In the genomic region with DNA sequence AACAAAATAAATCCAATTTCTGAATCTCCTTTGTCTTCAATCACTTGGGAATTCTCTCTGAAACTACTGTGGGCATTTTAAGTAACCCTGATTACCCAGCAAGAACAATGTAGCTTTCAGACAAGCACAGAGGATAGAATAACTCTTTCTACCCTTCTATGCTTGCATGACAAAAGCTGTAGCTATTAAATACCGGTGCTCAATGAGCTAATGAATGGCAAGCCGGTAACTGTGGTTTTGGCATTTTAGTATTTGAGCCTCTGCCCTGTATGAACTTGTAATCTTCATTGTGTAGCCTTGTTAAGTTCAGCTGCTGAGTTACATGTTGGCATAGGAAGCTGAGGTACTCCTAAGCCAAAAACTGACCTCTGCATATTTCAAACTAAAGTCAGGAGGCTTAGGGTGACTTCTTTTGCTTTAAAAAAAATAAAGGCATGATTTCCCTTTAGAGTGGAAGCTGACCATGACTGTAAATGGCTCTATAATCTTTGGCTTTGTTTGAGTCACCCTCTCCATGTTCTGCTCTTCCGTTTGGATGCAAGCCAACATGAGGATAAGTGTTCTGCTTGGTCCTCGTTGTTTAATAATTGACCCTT, we compare ENCODE assay signal across 8 cellular contexts.
A peak's percentile ranks its signal among the peaks of the same experiment; 100 is the strongest.
DNase-seq lines count a peak whose midpoint lies in the region; ATAC-seq, FAIRE-seq and TF ChIP-seq lines count a peak whose summit lies in the region.

No MANE protein-coding gene starts in this region.

- H3K4me1 ChIP-seq in ACC112 (ENCODE audit: control insufficient read depth, insufficient read depth, low read length, unreplicated experiment) (peaks cover 71% of the 10 kb centered on the region), left lung (peaks cover 36 to 70% of the 10 kb centered on the region in 2 donors)

- ATAC-seq in left lung = peak; percentile 36
- no peak for ATAC-seq in HG02884 (IDR thresholded peaks at IDR 0.05; ENCODE audit: unreplicated experiment)
- no peak for ATAC-seq in GM19455 (IDR thresholded peaks at IDR 0.05; ENCODE audit: unreplicated experiment)
- no peak for ATAC-seq in HG03439 (IDR thresholded peaks at IDR 0.05; ENCODE audit: unreplicated experiment)

- H3K36me3 ChIP-seq in ACC112 (ENCODE audit: insufficient read depth, low read length) (no peaks in the 10 kb centered on the region), left lung (peaks cover 0 to 4% of the 10 kb centered on the region in 2 donors)

- no peaks in the 10 kb centered on the region for H3K27me3 ChIP-seq in ACC112 (ENCODE audit: insufficient read depth, low read length)
- no peaks in the 10 kb centered on the region for H3K27me3 ChIP-seq in left lung

- H3K9me3 ChIP-seq in left lung = no peaks in the 10 kb centered on the region

- H2AFZ ChIP-seq in ACC112 (ENCODE audit: low read length, unreplicated experiment) = peak overlapping the region; percentile 28

- no peak for DNase-seq in HTR-8/SVneo (ENCODE audit: insufficient read length, low spot score)
- DNase-seq in amniotic epithelial cell (ENCODE audit: low read depth) = peak; percentile 77
- DNase-seq in left lung = no peak
- no peak for DNase-seq in KG1 (lab: John Stamatoyannopoulos, UW)

- H3K79me2 ChIP-seq in ACC112 (ENCODE audit: control insufficient read depth, insufficient read depth, low read length, unreplicated experiment) = peaks cover 8% of the 10 kb centered on the region

- H3K27ac ChIP-seq in ACC112 (ENCODE audit: low read depth, low read length) (peak overlapping the region; percentile 98), left lung (peak overlapping the region; percentile 82 to 87)

- H3K4me3 ChIP-seq in ACC112 (ENCODE audit: low read depth, low read length) (peak overlapping the region; percentile 44; the same call in 1 of the 2 replicates), left lung (no peak overlapping the region)

- TF ChIP-seq CTCF in left lung (IDR thresholded peaks at IDR 0.05) = no peak

- peak; percentile 91 for FAIRE-seq in HTR-8/SVneo (lab: Jason Lieb, UNC)

- intact Hi-C loops in left lung (cut with DNase I) = no loop called here
